In genomic region chr9:70668751-70669150, GRCh38 we compare ENCODE assay signal across 24 cellular contexts.
DNase-seq lines count a peak whose midpoint lies in the region; ATAC-seq and TF ChIP-seq lines count a peak whose summit lies in the region.
"Had no signal": no experiment of that assay in that cellular context is flagged by ENCODE, and none has a peak within 500 bp of the region (broad histone marks: within the 10 kb centered on the region; RNA-seq: fewer than 3 reads in every experiment).

No MANE protein-coding gene starts in this region.

- no peak overlapping the region for H2AFZ ChIP-seq in trophoblast cell (ENCODE audit: insufficient read depth, low read length, poor library complexity)

- TF ChIP-seq CTCF in epithelial cell of esophagus (IDR thresholded peaks at IDR 0.05; ENCODE audit: insufficient read depth, low read depth, low read length, missing control alignments), result no peak

- H3K27ac ChIP-seq in trophoblast cell (ENCODE audit: low read depth, low read length), result no peak overlapping the region
- H3K27ac ChIP-seq: Peyer's patch, vagina had no signal

- ATAC-seq in GM21381 (IDR thresholded peaks at IDR 0.05; ENCODE audit: unreplicated experiment), result no peak

- H4K8ac ChIP-seq in trophoblast cell (ENCODE audit: low read depth, low read length), result no peak overlapping the region

- peaks cover 1% of the 10 kb centered on the region for H3K9me3 ChIP-seq in trophoblast cell (ENCODE audit: insufficient read depth, low read depth, low read length)
- H3K9me3 ChIP-seq: Peyer's patch, SK-N-SH, vagina had no signal

- H3K4ac ChIP-seq in trophoblast cell (ENCODE audit: low read depth, low read length), result no peak overlapping the region

- no peak overlapping the region for H3K9ac ChIP-seq in trophoblast cell (ENCODE audit: low read length)
- H3K9ac ChIP-seq: SK-N-SH had no signal

- H4K91ac ChIP-seq in trophoblast cell (ENCODE audit: low read depth, low read length), result no peak overlapping the region

- no peak overlapping the region for H2AK5ac ChIP-seq in trophoblast cell (ENCODE audit: low read length)

- no peak overlapping the region for H3K4me3 ChIP-seq in epithelial cell of esophagus (ENCODE audit: low read length)
- H3K4me3 ChIP-seq in trophoblast cell (ENCODE audit: low read depth, low read length), result no peak overlapping the region
- H3K4me3 ChIP-seq: Peyer's patch, vagina had no signal

- no peaks in the 10 kb centered on the region for H3K79me2 ChIP-seq in trophoblast cell (ENCODE audit: control insufficient read depth, insufficient read depth, low read length, poor library complexity)

- H3K4me1 ChIP-seq in trophoblast cell (ENCODE audit: control insufficient read depth in 1 of 2, insufficient read depth in 2 of 2, low read length in 2 of 2), result no peaks in the 10 kb centered on the region
- H3K4me1 ChIP-seq: Peyer's patch, vagina had no signal

- no peaks in the 10 kb centered on the region for H3K79me1 ChIP-seq in trophoblast cell (ENCODE audit: low read length)

- no CpG with 5 or more reads among the region's 3 CpGs for whole genome bisulfite sequencing in trophoblast cell (ENCODE audit: extremely low coverage, insufficient coverage, insufficient read length)

- no peak overlapping the region for H2BK12ac ChIP-seq in trophoblast cell (ENCODE audit: low read length)

- no peak overlapping the region for H3K23ac ChIP-seq in trophoblast cell (ENCODE audit: low read length)

- H3K36me3 ChIP-seq in trophoblast cell (ENCODE audit: control insufficient read depth in 1 of 2, insufficient read depth in 2 of 2, low read length in 2 of 2), result no peaks in the 10 kb centered on the region
- H3K36me3 ChIP-seq: Peyer's patch, vagina had no signal

- no peak overlapping the region for H3K4me2 ChIP-seq in trophoblast cell (ENCODE audit: low read length)
- H3K4me2 ChIP-seq: SK-N-SH had no signal

- H2BK120ac ChIP-seq in trophoblast cell (ENCODE audit: insufficient read depth, low read length, poor library complexity), result no peak overlapping the region

- no peak overlapping the region for H4K12ac ChIP-seq in trophoblast cell (ENCODE audit: low read depth, low read length)

- H2BK5ac ChIP-seq in trophoblast cell (ENCODE audit: low read depth, low read length, poor library complexity), result no peak overlapping the region

- H3K27me3 ChIP-seq in trophoblast cell (ENCODE audit: insufficient read depth, low read length), result no peaks in the 10 kb centered on the region
- H3K27me3 ChIP-seq: Peyer's patch, vagina had no signal

- H3K14ac ChIP-seq in trophoblast cell (ENCODE audit: low read length), result no peak overlapping the region

- DNase-seq in AG20443 (ENCODE audit: low spot score), result peak; percentile 56
- peak; percentile 55 for DNase-seq in NCI-H226
- DNase-seq in epithelial cell of esophagus (ENCODE audit: low read depth), result peak; percentile 64
- peak; percentile 72 for DNase-seq in medulla oblongata (ENCODE audit: extremely low spot score)
- no peak for DNase-seq in stimulated activated CD4-positive, alpha-beta T cell treated with anti-CD3 and anti-CD28 coated beads, Interleukin-12 subunit alpha, Interleukin-12 subunit beta, amount 100 ng/mL, for 4 hours
- DNase-seq in kidney glomerular epithelial cell (lab: John Stamatoyannopoulos, UW), result no peak
- no peak for DNase-seq in trophoblast cell
- DNase-seq: activated CD4-positive, alpha-beta T cell treated with anti-CD3 and anti-CD28 coated beads for 1 hour; activated CD8-positive, alpha-beta memory T cell treated with anti-CD3 and anti-CD28 coated beads for 24 hours; activated naive CD8-positive, alpha-beta T cell treated with anti-CD3 and anti-CD28 coated beads, Interleukin-2, amount 10 ng/mL, durations not matched to agents 7 days and 5 days; CD4-positive, CD25-positive, alpha-beta regulatory T cell; central memory CD4-positive, alpha-beta T cell; endodermal cell; GOT3; KBM-7; left cardiac atrium; NCI-H187 treated with DMSO at 0.1 percent for 48 hours; NCI-H345; NK-92 treated with Interleukin-12 subunit alpha and Interleukin-12 subunit beta, amount 100 ng/mL, for 24 hours; Peyer's patch; SK-N-SH; T1000 had no signal

- no peak overlapping the region for H3K18ac ChIP-seq in trophoblast cell (ENCODE audit: low read length)

Comparison
In these comparisons a context has a peak if more than half of its experiments do, and no peak if none do; other contexts are left out.
1. DNase-seq: peak in AG20443 (single experiment), NCI-H226 (single experiment), epithelial cell of esophagus (single experiment) and medulla oblongata (single experiment); none in stimulated activated CD4-positive, alpha-beta T cell treated with anti-CD3 and anti-CD28 coated beads, Interleukin-12 subunit alpha, Interleukin-12 subunit beta, amount 100 ng/mL, for 4 hours (single experiment), kidney glomerular epithelial cell (single experiment) and trophoblast cell (0 of 2).